Comparison of ENCODE assay signal across 8 cellular contexts in the genomic region with DNA sequence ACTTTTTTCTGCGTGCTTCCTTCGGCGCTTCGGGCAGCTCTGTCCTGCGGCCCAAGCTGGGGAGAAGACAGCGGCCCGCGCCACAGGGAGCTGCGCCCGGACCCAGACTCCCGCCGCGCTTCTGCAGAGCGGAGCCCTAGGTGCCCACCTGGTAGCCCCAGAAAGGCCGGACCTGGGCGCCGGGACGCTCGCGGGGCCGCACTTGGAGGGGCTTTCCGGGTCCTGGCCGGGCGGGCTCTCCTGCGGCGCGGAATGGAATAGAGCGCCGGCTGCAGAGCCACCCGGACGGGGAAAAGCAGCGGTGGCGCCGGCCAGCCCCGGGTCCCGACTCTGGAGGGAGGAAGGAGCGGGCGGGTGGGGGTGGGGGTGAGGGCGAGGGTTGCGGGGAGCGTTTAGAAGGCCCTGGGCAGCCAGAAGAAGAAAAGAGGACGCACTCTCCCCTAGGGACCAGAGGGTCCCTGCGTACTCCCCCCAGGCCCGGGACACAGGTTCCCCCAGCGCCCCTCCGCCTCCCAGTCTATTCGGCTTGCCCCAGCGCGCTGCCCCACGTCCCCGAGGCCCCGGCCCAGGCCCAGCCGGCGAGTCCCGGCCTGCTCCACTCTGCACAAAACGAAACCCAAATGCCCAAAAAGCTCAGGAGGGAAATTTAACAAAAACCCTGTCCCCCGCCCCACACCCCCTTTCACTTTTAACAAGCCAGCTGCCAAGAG. TPM values are rescaled to one million over a fixed set of nuclear protein-coding genes. Genes with fewer than 3 reads are reported as not detected.
DNase-seq lines count a peak whose midpoint lies in the region; ATAC-seq and TF ChIP-seq lines count a peak whose summit lies in the region.
"Had no signal": no experiment of that assay in that cellular context is flagged by ENCODE, and none has a peak within 500 bp of the region (broad histone marks: within the 10 kb centered on the region; RNA-seq: fewer than 3 reads in every experiment).

No MANE protein-coding gene starts in this region.

- no peaks in the 10 kb centered on the region for H3K27me3 ChIP-seq in IMR-90 (ENCODE audit: control insufficient read depth, insufficient read depth, low read length)
- peaks cover 12% of the 10 kb centered on the region for H3K27me3 ChIP-seq in transverse colon
- no peaks in the 10 kb centered on the region for H3K27me3 ChIP-seq in Karpas-422 (ENCODE audit: low read length)

- peaks cover 5% of the 10 kb centered on the region; the same call in 1 of the 2 replicates for H3K9me1 ChIP-seq in IMR-90 (ENCODE audit: insufficient read depth, low read length)

- peak overlapping the region; percentile 87; the same call in 1 of the 2 replicates for H3K56ac ChIP-seq in IMR-90 (ENCODE audit: extremely low read depth, insufficient read depth, low read length)

- no peak for DNase-seq in IMR-90
- DNase-seq in epithelial cell of prostate (ENCODE audit: low read depth, low spot score), result no peak
- DNase-seq in medulla oblongata (ENCODE audit: extremely low spot score), result peak; percentile 14
- peak; percentile 20 for DNase-seq in transverse colon
- no peak for DNase-seq in stimulated activated naive CD4-positive, alpha-beta T cell treated with Interleukin-2 at 50 U/mL for 16 hours (lab: John Stamatoyannopoulos, UW)
- DNase-seq in Karpas-422, result no peak
- DNase-seq: NCI-H187 treated with DMSO at 0.1 percent for 48 hours had no signal

- no peak for TF ChIP-seq POLR2A in IMR-90 (IDR thresholded peaks at IDR 0.05; ENCODE audit: low read depth, low read length)
- TF ChIP-seq POLR2A in transverse colon (IDR thresholded peaks at IDR 0.05), result no peak

- peaks cover 3 to 21% of the 10 kb centered on the region in 2 experiments for H3K79me1 ChIP-seq in IMR-90 (ENCODE audit: low read depth in 1 of 2, low read length in 2 of 2)

- H2AFZ ChIP-seq in IMR-90 (replicated peaks; ENCODE audit: low read length, poor library complexity) (peak overlapping the region; percentile 92), Karpas-422 (ENCODE audit: low read length) (no peak overlapping the region)

- H3K4ac ChIP-seq in IMR-90 (ENCODE audit: low read depth, low read length), result peak overlapping the region; percentile 95

- H3K27ac ChIP-seq in IMR-90 (ENCODE audit: insufficient read depth, low read length) (peak overlapping the region; percentile 98), epithelial cell of prostate (peak overlapping the region; percentile 93), transverse colon (peak overlapping the region; percentile 94 to 99 (median 97)), Karpas-422 (ENCODE audit: low read length) (no peak overlapping the region)

- peak overlapping the region; percentile 95; the same call in 1 of the 2 replicates for H3K23ac ChIP-seq in IMR-90 (ENCODE audit: low read depth, low read length)

- peak overlapping the region; percentile 94 for H3K14ac ChIP-seq in IMR-90 (replicated peaks; ENCODE audit: low read depth, low read length)

- H3K4me1 ChIP-seq in IMR-90 (ENCODE audit: control insufficient read depth, insufficient read depth, low read length), result peaks cover 13% of the 10 kb centered on the region; the same call in 1 of the 2 replicates
- peaks cover 0 to 19% (median 10%) of the 10 kb centered on the region in 4 donors for H3K4me1 ChIP-seq in transverse colon
- H3K4me1 ChIP-seq in Karpas-422 (ENCODE audit: low read length), result no peaks in the 10 kb centered on the region

- peak overlapping the region; percentile 83 for H2BK5ac ChIP-seq in IMR-90 (ENCODE audit: low read depth, low read length, poor library complexity, severe bottlenecking)

- peak overlapping the region; percentile 93 for H4K91ac ChIP-seq in IMR-90 (ENCODE audit: insufficient read depth, low read depth, low read length)

- H2AK9ac ChIP-seq in IMR-90 (replicated peaks; ENCODE audit: low read depth, low read length, poor library complexity), result peak overlapping the region; percentile 92

- H3K4me3 ChIP-seq in IMR-90 (ENCODE audit: insufficient read depth, low read depth, low read length), result peak overlapping the region; percentile 99
- H3K4me3 ChIP-seq in transverse colon, result peak overlapping the region; percentile 25 to 78 (median 40)
- H3K4me3 ChIP-seq in Karpas-422 (ENCODE audit: low read length), result no peak overlapping the region

- H2BK120ac ChIP-seq in IMR-90 (ENCODE audit: low read depth, low read length), result peak overlapping the region; percentile 91

- H3K18ac ChIP-seq in IMR-90 (ENCODE audit: low read depth, low read length), result peak overlapping the region; percentile 77

- peak overlapping the region; percentile 84 to 92; a peak in 3 of 4 replicates for H4K8ac ChIP-seq in IMR-90 (ENCODE audit: low read depth in 2 of 2, low read length in 2 of 2)

- no peak for TF ChIP-seq EP300 in transverse colon (IDR thresholded peaks at IDR 0.05; ENCODE audit: low read depth)

- ATAC-seq in IMR-90 (ENCODE audit: low read depth), result peak; percentile 0
- ATAC-seq in HG03135 (IDR thresholded peaks at IDR 0.05; ENCODE audit: unreplicated experiment), result no peak

- H3K9me3 ChIP-seq in IMR-90 (ENCODE audit: control insufficient read depth, insufficient read depth, low read length) (no peaks in the 10 kb centered on the region), transverse colon (no peaks in the 10 kb centered on the region), Karpas-422 (ENCODE audit: low read length) (no peaks in the 10 kb centered on the region)

- H4K20me1 ChIP-seq in IMR-90 (ENCODE audit: insufficient read depth, low read length) (peaks cover 16% of the 10 kb centered on the region; the same call in 1 of the 2 replicates), Karpas-422 (ENCODE audit: insufficient read depth, low read depth, low read length) (no peaks in the 10 kb centered on the region)

- TF ChIP-seq CTCF in IMR-90 (conservative IDR thresholded peaks at IDR 0.05; ENCODE audit: low read depth, low read length) (no peak), transverse colon (IDR thresholded peaks at IDR 0.05) (no peak)

- no peak for TF ChIP-seq RAD21 in IMR-90 (IDR thresholded peaks at IDR 0.05; ENCODE audit: low read length)

- intact Hi-C loops in IMR-90 (cut with micrococcal nuclease), result loop anchor here (1.0 to 5.0 kb wide), 2 partner anchors 102 to 285 kb away; partner anchors contain the start of gene SAMD8
- intact Hi-C loops in transverse colon (cut with DNase I; ENCODE audit: low total_unique reads), result loop anchor here (10.0 kb wide), 1 partner anchor 518 kb away; no protein-coding TSS in a partner anchor

- H2AK5ac ChIP-seq in IMR-90 (ENCODE audit: low read depth, low read length), result no peak overlapping the region; the same call in 1 of the 2 replicates

- 0% methylated on average over 16 of the region's 57 CpGs; no CpG with 5 or more reads in 1 of the 2 experiments for WGBS in IMR-90 (ENCODE audit: extremely low coverage in 2 of 2, insufficient read length in 1 of 2), 2 experiments
- 50 to 65% methylated on average over 2 to 20 of the region's 57 CpGs for WGBS in transverse colon (ENCODE audit: low coverage in 1 of 2), 2 donors

- no TSS peak for BruUV-seq in IMR-90 (replicated peaks; lab: Mats Ljungman, UMichigan)

- dilution Hi-C loops in IMR-90 (cut with HindIII; ENCODE audit: low sequenced_read_pairs, unreplicated experiment), result no loop called here

- H2BK20ac ChIP-seq in IMR-90 (ENCODE audit: low read depth, low read length), result 0 out of 2 replicates have a peak overlapping the region, but pooled peaks have one; percentile 25

- no peaks in the 10 kb centered on the region for H3K79me2 ChIP-seq in Karpas-422 (ENCODE audit: low read length)

- peaks cover 34% of the 10 kb centered on the region for H3K36me3 ChIP-seq in IMR-90 (ENCODE audit: control insufficient read depth, insufficient read depth, low read length)
- no peaks in the 10 kb centered on the region for H3K36me3 ChIP-seq in transverse colon
- H3K36me3 ChIP-seq in Karpas-422 (ENCODE audit: insufficient read depth, low read length), result no peaks in the 10 kb centered on the region

- H3K4me2 ChIP-seq in IMR-90 (ENCODE audit: low read depth, low read length) (peak overlapping the region; percentile 89), Karpas-422 (ENCODE audit: low read depth, low read length, poor library complexity, severe bottlenecking) (no peak overlapping the region)

- POLR2A ChIA-PET in IMR-90 (lab: Charles Lee; ENCODE audit: unreplicated experiment), result no interaction called here

- H2BK15ac ChIP-seq in IMR-90 (ENCODE audit: low read depth, low read length), result no peak overlapping the region

- CTCF ChIA-PET in IMR-90 (lab: Yijun Ruan, JAX), result no interaction called here

- in situ Hi-C loops in IMR-90 (cut with MboI; ENCODE audit: low sequenced_read_pairs), result loop anchor here (5.0 to 10.0 kb wide), 2 partner anchors 102 to 1715 kb away; no protein-coding TSS in a partner anchor
- in situ Hi-C loops in transverse colon (cut with MboI; ENCODE audit: low pct_ligation_motif_present in 1 of 4, low pct_unique_long_range_greater_than_20kb in 1 of 4, low sequenced_read_pairs in 3 of 4), result loop anchor here (25.0 kb wide), 4 partner anchors 515 to 1165 kb away; no protein-coding TSS in a partner anchor

- H3K9ac ChIP-seq in IMR-90 (ENCODE audit: low read depth, low read length) (peak overlapping the region; percentile 96), Karpas-422 (ENCODE audit: low read length) (no peak overlapping the region)

- no peaks in the 10 kb centered on the region for H3K9me2 ChIP-seq in Karpas-422 (replicated peaks; ENCODE audit: insufficient read depth, low read length)

- peak overlapping the region; percentile 52; the same call in 1 of the 2 replicates for H4K5ac ChIP-seq in IMR-90 (ENCODE audit: low read depth, low read length)

TF ChIP-seq in IMR-90, 13 proteins besides CTCF, POLR2A, EP300 and RAD21 (continues in another document):
- TF ChIP-seq MAZ (IDR thresholded peaks at IDR 0.05; ENCODE audit: borderline replicate concordance, low read depth, low read length), result no peak
- no peak for TF ChIP-seq RCOR1 (IDR thresholded peaks at IDR 0.05; ENCODE audit: insufficient replicate concordance, low read length)
- no peak for TF ChIP-seq RFX5 (IDR thresholded peaks at IDR 0.05; ENCODE audit: low read depth, low read length)
- TF ChIP-seq SMC3 (IDR thresholded peaks at IDR 0.05; ENCODE audit: low read depth, low read length), result no peak
- TF ChIP-seq MAFK (IDR thresholded peaks at IDR 0.05; ENCODE audit: low read depth, low read length), result no peak

RNA-seq across cellular contexts. Expression of gene ZNF503, which starts 4.5 kb away (rescaled TPM):
- total RNA-seq in IMR-90 (2012; rRNA removed) (0.36 and 0.83 TPM in 2 replicates), transverse colon (10 to 100 TPM in 1 of 4 donors, 1 to 10 TPM in 3; 3.0 to 17.9 (median 7.2) TPM)
- 5.8 and 7.2 TPM in 2 replicates for polyA plus RNA-seq in IMR-90 (2012; rRNA removed)
- 9.6 and 16.1 TPM in 2 replicates for polyA plus RNA-seq in IMR-90 (2012; cell fraction: cytosol; rRNA removed)
- 7.7 and 20.9 TPM in 2 replicates for polyA plus RNA-seq in IMR-90 (2012; cell fraction: nucleus; rRNA removed; ENCODE audit: low replicate concordance)
- 0.04 TPM in 1 of 2 replicates, not detected in the other for total RNA-seq in Karpas-422 (2014; rRNA removed; shearing (Covaris generic); ENCODE audit: low replicate concordance)

RNA-seq across cellular contexts. Expression of gene LRMDA, which starts 34.4 kb away (rescaled TPM):
- total RNA-seq in IMR-90 (2012; rRNA removed) (under 0.01 TPM in 1 of 2 replicates, not detected in the other), transverse colon (1 to 10 TPM; 2.2 to 7.8 (median 4.5) TPM)
- polyA plus RNA-seq in IMR-90 (2012; rRNA removed), result 0.07 TPM in 1 of 2 replicates, not detected in the other
- polyA plus RNA-seq in IMR-90 (2012; cell fraction: cytosol; rRNA removed), result 0.01 TPM in 1 of 2 replicates, not detected in the other
- polyA plus RNA-seq in IMR-90 (2012; cell fraction: nucleus; rRNA removed; ENCODE audit: low replicate concordance), result not detected in 2 replicates
- total RNA-seq in Karpas-422 (2014; rRNA removed; shearing (Covaris generic); ENCODE audit: low replicate concordance), result not detected in 2 replicates

Comparison
In these comparisons a context has a peak if more than half of its experiments do, and no peak if none do; other contexts are left out.
1. DNase-seq: peak in medulla oblongata (single experiment) and transverse colon (single experiment); none in IMR-90 (single experiment), epithelial cell of prostate (single experiment), stimulated activated naive CD4-positive, alpha-beta T cell treated with Interleukin-2 at 50 U/mL for 16 hours (single experiment) and Karpas-422 (single experiment).